ENCODE assay signal across 1 cellular context in genomic region chr4:76948441-76949292, GRCh38.
A peak's percentile ranks its signal among the peaks of the same experiment; 100 is the strongest.
TF ChIP-seq lines count a peak whose summit lies in the region.

No MANE protein-coding gene starts in this region.

TF ChIP-seq in K562, 482 proteins besides CTCF, POLR2A, EP300 and RAD21 (continued from another document and continues in another):
- TF ChIP-seq, protein P1, sequence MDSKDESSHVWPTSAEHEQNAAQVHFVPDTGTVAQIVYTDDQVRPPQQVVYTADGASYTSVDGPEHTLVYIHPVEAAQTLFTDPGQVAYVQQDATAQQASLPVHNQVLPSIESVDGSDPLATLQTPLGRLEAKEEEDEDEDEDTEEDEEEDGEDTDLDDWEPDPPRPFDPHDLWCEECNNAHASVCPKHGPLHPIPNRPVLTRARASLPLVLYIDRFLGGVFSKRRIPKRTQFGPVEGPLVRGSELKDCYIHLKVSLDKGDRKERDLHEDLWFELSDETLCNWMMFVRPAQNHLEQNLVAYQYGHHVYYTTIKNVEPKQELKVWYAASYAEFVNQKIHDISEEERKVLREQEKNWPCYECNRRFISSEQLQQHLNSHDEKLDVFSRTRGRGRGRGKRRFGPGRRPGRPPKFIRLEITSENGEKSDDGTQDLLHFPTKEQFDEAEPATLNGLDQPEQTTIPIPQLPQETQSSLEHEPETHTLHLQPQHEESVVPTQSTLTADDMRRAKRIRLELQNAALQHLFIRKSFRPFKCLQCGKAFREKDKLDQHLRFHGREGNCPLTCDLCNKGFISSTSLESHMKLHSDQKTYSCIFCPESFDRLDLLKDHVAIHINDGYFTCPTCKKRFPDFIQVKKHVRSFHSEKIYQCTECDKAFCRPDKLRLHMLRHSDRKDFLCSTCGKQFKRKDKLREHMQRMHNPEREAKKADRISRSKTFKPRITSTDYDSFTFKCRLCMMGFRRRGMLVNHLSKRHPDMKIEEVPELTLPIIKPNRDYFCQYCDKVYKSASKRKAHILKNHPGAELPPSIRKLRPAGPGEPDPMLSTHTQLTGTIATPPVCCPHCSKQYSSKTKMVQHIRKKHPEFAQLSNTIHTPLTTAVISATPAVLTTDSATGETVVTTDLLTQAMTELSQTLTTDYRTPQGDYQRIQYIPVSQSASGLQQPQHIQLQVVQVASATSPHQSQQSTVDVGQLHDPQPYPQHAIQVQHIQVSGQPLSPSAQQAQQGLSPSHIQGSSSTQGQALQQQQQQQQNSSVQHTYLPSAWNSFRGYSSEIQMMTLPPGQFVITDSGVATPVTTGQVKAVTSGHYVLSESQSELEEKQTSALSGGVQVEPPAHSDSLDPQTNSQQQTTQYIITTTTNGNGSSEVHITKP (IDR thresholded peaks at IDR 0.05; ENCODE audit: partially characterized antibody): peak; percentile 84
- peak; percentile 98 for TF ChIP-seq MGA (IDR thresholded peaks at IDR 0.05)
- peak; percentile 87; the same call in 1 of the 2 replicates for TF ChIP-seq GATAD2A (IDR thresholded peaks at IDR 0.05)
- peak; percentile 91 for TF ChIP-seq EGR1 (conservative IDR thresholded peaks at IDR 0.05)
- TF ChIP-seq HLTF (IDR thresholded peaks at IDR 0.05): no peak
- TF ChIP-seq CHCHD3 (CRISPR knock-in tag; IDR thresholded peaks at IDR 0.05): no peak
- TF ChIP-seq PTBP1 (IDR thresholded peaks at IDR 0.05; ENCODE audit: low read depth, low read length): peak; percentile 24; the same call in 1 of the 2 replicates
- no peak for TF ChIP-seq HNRNPH1 (optimal IDR thresholded peaks at IDR 0.05; ENCODE audit: low read depth, low read length)
- peak; percentile 82; the same call in 1 of the 2 replicates for TF ChIP-seq ZNF511 (CRISPR knock-in tag; IDR thresholded peaks at IDR 0.05)
- TF ChIP-seq ZNF778 (CRISPR knock-in tag; IDR thresholded peaks at IDR 0.05): no peak
- TF ChIP-seq NFIX (CRISPR knock-in tag; IDR thresholded peaks at IDR 0.05; ENCODE audit: low read depth): no peak
- peak; percentile 49 to 79; a peak in 2 of 4 replicates for TF ChIP-seq SIN3A (IDR thresholded peaks at IDR 0.05; ENCODE audit: borderline replicate concordance in 2 of 2, control insufficient read depth in 1 of 2, low read depth in 2 of 2, low read length in 2 of 2)
- TF ChIP-seq TSHZ1 (CRISPR knock-in tag; IDR thresholded peaks at IDR 0.05): no peak
- TF ChIP-seq CUX1 (CRISPR knock-in tag; IDR thresholded peaks at IDR 0.05): no peak
- TF ChIP-seq TBP (optimal IDR thresholded peaks at IDR 0.05; ENCODE audit: low read depth, low read length): peak; percentile 58
- peak; percentile 22 for TF ChIP-seq HMGN3 (IDR thresholded peaks at IDR 0.05; ENCODE audit: borderline replicate concordance, extremely low read depth, insufficient read length, low read depth, low read length)
- peak; percentile 96 for TF ChIP-seq L3MBTL2 (IDR thresholded peaks at IDR 0.05)
- no peak for TF ChIP-seq SNRNP70 (optimal IDR thresholded peaks at IDR 0.05; ENCODE audit: low read depth, low read length)
- TF ChIP-seq CREM (IDR thresholded peaks at IDR 0.05; ENCODE audit: low read depth): peak; percentile 48; the same call in 1 of the 2 replicates
- TF ChIP-seq NFATC3 (IDR thresholded peaks at IDR 0.05): no peak
- TF ChIP-seq JUNB (CRISPR knock-in tag; conservative IDR thresholded peaks at IDR 0.05): no peak
- no peak for TF ChIP-seq CREB1 (IDR thresholded peaks at IDR 0.05)
- peak; percentile 33 for TF ChIP-seq CREB1 (CRISPR knock-in tag; IDR thresholded peaks at IDR 0.05)
- TF ChIP-seq NR1H2 (CRISPR knock-in tag; IDR thresholded peaks at IDR 0.05): 0 out of 2 replicates have a peak, but pooled peaks have one; percentile 61
- peak; percentile 54 for TF ChIP-seq TEAD4 (IDR thresholded peaks at IDR 0.05; ENCODE audit: low read length)
- TF ChIP-seq TEAD4 (CRISPR knock-in tag; IDR thresholded peaks at IDR 0.05; ENCODE audit: borderline replicate concordance): no peak
- no peak for TF ChIP-seq NELFE (IDR thresholded peaks at IDR 0.05; ENCODE audit: insufficient read depth, insufficient read length)
- peak; percentile 82 for TF ChIP-seq ZNF24 (IDR thresholded peaks at IDR 0.05)
- TF ChIP-seq ETS1 (conservative IDR thresholded peaks at IDR 0.05; ENCODE audit: control insufficient read depth, low read depth, low read length): peak; percentile 53; the same call in 1 of the 2 replicates
- TF ChIP-seq RBM39 (optimal IDR thresholded peaks at IDR 0.05; ENCODE audit: low read depth, low read length): no peak
- TF ChIP-seq RB1 (IDR thresholded peaks at IDR 0.05; ENCODE audit: low read depth): no peak
- peak; percentile 63 for TF ChIP-seq FOXP1 (CRISPR knock-in tag; IDR thresholded peaks at IDR 0.05)
